ENCODE assay signal across 24 cellular contexts in the genomic region with DNA sequence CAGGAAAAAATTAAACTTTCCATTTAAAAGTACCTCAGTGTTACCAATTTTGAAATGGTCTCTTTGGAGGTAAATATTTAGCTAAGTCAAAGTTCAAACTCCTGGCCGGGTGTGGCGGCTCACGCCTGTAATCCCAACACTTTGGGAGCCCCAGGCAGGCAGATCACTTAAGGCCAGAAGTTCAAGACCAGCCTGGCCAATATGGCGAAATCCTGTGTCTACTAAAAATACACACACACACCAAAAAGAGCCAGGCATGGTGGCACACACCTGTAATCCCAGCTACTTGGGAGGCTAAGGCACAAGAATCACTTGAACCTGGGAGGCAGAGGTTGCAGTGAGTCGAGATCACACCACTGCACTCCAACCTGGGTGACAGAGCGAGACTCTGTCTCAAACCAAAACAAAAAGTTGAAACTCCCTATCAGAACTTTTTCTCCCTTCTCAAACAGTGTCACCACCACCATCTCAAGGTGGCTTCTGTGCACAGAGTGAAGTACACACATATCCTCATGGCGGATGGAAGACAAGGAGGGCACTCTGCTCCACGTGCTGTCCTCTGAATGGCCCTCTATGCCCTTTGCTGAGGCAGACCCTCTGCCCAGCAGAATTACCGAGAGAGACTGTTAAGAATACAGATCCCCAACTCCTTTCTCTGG. TPM values are rescaled to one million over a fixed set of nuclear protein-coding genes. Genes with fewer than 3 reads are reported as not detected.
"Had no signal": no experiment of that assay in that cellular context is flagged by ENCODE, and none has a peak within 500 bp of the region (broad histone marks: within the 10 kb centered on the region; RNA-seq: fewer than 3 reads in every experiment).

No MANE protein-coding gene starts in this region.

- H3K27me3 ChIP-seq: MG63, Peyer's patch, SJCRH30 had no signal

- H3K4me1 ChIP-seq: Peyer's patch, SJCRH30 had no signal

- DNase-seq: Karpas-422; KG1; MG63; NCI-H1092; NCI-H1105 treated with DMSO at 0.1 percent for 48 hours; NCI-H1417 treated with DMSO at 0.1 percent for 48 hours; NCI-H187; NCI-H2029; NCI-H2081 treated with DMSO at 0.1 percent for 48 hours; NCI-H2171; NCI-H226; NCI-H446; NCI-H510A; NCI-H524 treated with DMSO at 0.1 percent for 48 hours; NCI-H69; NCI-H774; NK-92 treated with Interleukin-12 subunit alpha and Interleukin-12 subunit beta, amount 100 ng/mL, for 24 hours; PC-3; Peyer's patch; SHP77 treated with DMSO at 0.1 percent for 48 hours; SJCRH30 had no signal

- H3K9me3 ChIP-seq: MG63, Peyer's patch, SJCRH30 had no signal

- H3K27ac ChIP-seq: HL-60, Peyer's patch, SJCRH30 had no signal

- H3K36me3 ChIP-seq: MG63, Peyer's patch, SJCRH30 had no signal

- H3K4me3 ChIP-seq: MG63, Peyer's patch, SJCRH30 had no signal

- ATAC-seq: PC-3, Right ventricle myocardium inferior had no signal

- FAIRE-seq: HTR-8/SVneo had no signal

RNA-seq across cellular contexts. Expression of gene PIK3CG, which starts 11.7 kb away (rescaled TPM):
- total RNA-seq: PC-3, SJCRH30 had no signal
